In genomic region chr9:94826644-94827410, GRCh38 we compare ENCODE assay signal across 17 cellular contexts.
DNase-seq lines count a peak whose midpoint lies in the region; ATAC-seq and TF ChIP-seq lines count a peak whose summit lies in the region.
"Had no signal": no experiment of that assay in that cellular context is flagged by ENCODE, and none has a peak within 500 bp of the region (broad histone marks: within the 10 kb centered on the region; RNA-seq: fewer than 3 reads in every experiment).

No MANE protein-coding gene starts in this region.

- no peaks in the 10 kb centered on the region for H3K4me1 Mint-ChIP-seq in stimulated activated naive CD8-positive, alpha-beta T cell treated with anti-CD3 and anti-CD28 coated beads, Interleukin-15, amount 100 ng/mL, for 72 hours
- H3K4me1 Mint-ChIP-seq in glutamatergic neuron (ENCODE audit: low read depth, unreplicated experiment), result peaks cover 14% of the 10 kb centered on the region
- H3K4me1 Mint-ChIP-seq: B cell had no signal

- peaks cover 9 to 14% of the 10 kb centered on the region in 2 donors for H3K4me1 ChIP-seq in neuronal stem cell (ENCODE audit: control insufficient read depth in 2 of 2, insufficient read depth in 1 of 2, low read depth in 1 of 2, low read length in 2 of 2)
- H3K4me1 ChIP-seq: pancreas had no signal

- H3K27ac ChIP-seq in coronary artery (peak overlapping the region; percentile 73 to 80), neuronal stem cell (replicated peaks; ENCODE audit: low read length) (no peak overlapping the region)

- H2AK5ac ChIP-seq in neuronal stem cell (ENCODE audit: low read depth, low read length), result no peak overlapping the region

- H2AFZ ChIP-seq in neuronal stem cell (ENCODE audit: low read length), result no peak overlapping the region

- no peak overlapping the region for H2BK120ac ChIP-seq in neuronal stem cell (ENCODE audit: low read depth, low read length)

- H3K36me3 ChIP-seq in neuronal stem cell (replicated peaks in 1 of 2; ENCODE audit: control insufficient read depth in 2 of 2, insufficient read depth in 2 of 2, low read length in 2 of 2), result peaks cover 0 to 4% of the 10 kb centered on the region in 2 donors
- H3K36me3 ChIP-seq: pancreas had no signal

- no peak overlapping the region for H4K8ac ChIP-seq in neuronal stem cell (ENCODE audit: low read depth, low read length)

- H3K27me3 Mint-ChIP-seq in stimulated activated naive CD8-positive, alpha-beta T cell treated with anti-CD3 and anti-CD28 coated beads, Interleukin-15, amount 100 ng/mL, for 72 hours, result no peaks in the 10 kb centered on the region
- peaks cover 1% of the 10 kb centered on the region for H3K27me3 Mint-ChIP-seq in glutamatergic neuron (ENCODE audit: unreplicated experiment)
- H3K27me3 Mint-ChIP-seq: B cell, T-helper 17 cell had no signal

- WGBS in neuronal stem cell (ENCODE audit: extremely low coverage in 2 of 2, insufficient read length in 2 of 2, insufficient replicate concordance in 1 of 2), 2 donors, result no CpG with 5 or more reads among the region's 3 CpGs

- DNase-seq in stimulated activated naive CD8-positive, alpha-beta T cell treated with anti-CD3 and anti-CD28 coated beads, Interleukin-15, amount 100 ng/mL, for 72 hours, result peak in 1 of 2 donors; percentile 15
- DNase-seq in stimulated activated naive CD8-positive, alpha-beta T cell treated with anti-CD3 and anti-CD28 coated beads, Interleukin-15, Interleukin-2, amounts not matched to agents 100 U/mL and 50 U/mL, for 24 hours, result no peak
- DNase-seq in coronary artery (ENCODE audit: low spot score) (no peak), neuronal stem cell (ENCODE audit: low spot score) (no peak), glutamatergic neuron (no peak), foreskin melanocyte (no peak)
- no peak for DNase-seq in activated CD8-positive, alpha-beta memory T cell treated with anti-CD3 and anti-CD28 coated beads, Interleukin-2, amount 50 U/mL, for 4 hours
- DNase-seq: activated CD4-positive, alpha-beta T cell treated with anti-CD3 and anti-CD28 coated beads for 48 hours; EL; left ventricle myocardium superior; MM.1S; pancreas; RPMI8226; T-helper 17 cell had no signal

- no peak overlapping the region for H3K23ac ChIP-seq in neuronal stem cell (ENCODE audit: low read depth, low read length, poor library complexity)

- H2BK5ac ChIP-seq in neuronal stem cell (ENCODE audit: low read length), result no peak overlapping the region

- TF ChIP-seq CTCF in coronary artery (IDR thresholded peaks at IDR 0.05) (no peak), glutamatergic neuron (IDR thresholded peaks at IDR 0.05; ENCODE audit: partially characterized antibody, unreplicated experiment) (no peak)

- H3K18ac ChIP-seq in neuronal stem cell (ENCODE audit: low read length), result no peak overlapping the region

- H2BK12ac ChIP-seq in neuronal stem cell (ENCODE audit: low read length), result no peak overlapping the region

- no peak overlapping the region for H3K4ac ChIP-seq in neuronal stem cell (ENCODE audit: low read length)

- no peak overlapping the region for H3K4me3 Mint-ChIP-seq in stimulated activated naive CD8-positive, alpha-beta T cell treated with anti-CD3 and anti-CD28 coated beads, Interleukin-15, amount 100 ng/mL, for 72 hours
- no peak overlapping the region for H3K4me3 Mint-ChIP-seq in glutamatergic neuron (ENCODE audit: unreplicated experiment)
- H3K4me3 Mint-ChIP-seq: activated T-helper 1 cell treated with anti-CD3 and anti-CD28 coated beads, Interleukin-12 subunit alpha, Interleukin-12 subunit beta, Interleukin-2, Interleukin-4 antibody, amounts not matched to agents 30 ng/mL and 10 ng/mL and 1 ng/mL, durations not matched to agents 14 hours and 24 hours and 36 hours; B cell; T-helper 17 cell had no signal

- H3K27ac Mint-ChIP-seq in stimulated activated naive CD8-positive, alpha-beta T cell treated with anti-CD3 and anti-CD28 coated beads, Interleukin-15, amount 100 ng/mL, for 72 hours, result no peak overlapping the region
- H3K27ac Mint-ChIP-seq in glutamatergic neuron (ENCODE audit: unreplicated experiment), result no peak overlapping the region
- H3K27ac Mint-ChIP-seq: activated T-helper 1 cell treated with anti-CD3 and anti-CD28 coated beads, Interleukin-12 subunit alpha, Interleukin-12 subunit beta, Interleukin-2, Interleukin-4 antibody, amounts not matched to agents 30 ng/mL and 10 ng/mL and 1 ng/mL, durations not matched to agents 14 hours and 24 hours and 36 hours; B cell; T-helper 17 cell had no signal

- H3K27me3 ChIP-seq in neuronal stem cell (ENCODE audit: control insufficient read depth in 3 of 3, insufficient read depth in 3 of 3, low read depth in 1 of 3, low read length in 3 of 3), result no peaks in the 10 kb centered on the region
- H3K27me3 ChIP-seq: pancreas had no signal

- H3K9ac ChIP-seq in neuronal stem cell (ENCODE audit: low read depth, low read length, poor library complexity), result peak overlapping the region; percentile 22

- no peak overlapping the region for H4K91ac ChIP-seq in neuronal stem cell (ENCODE audit: low read depth, low read length, poor library complexity)

- H3K36me3 Mint-ChIP-seq in glutamatergic neuron (ENCODE audit: unreplicated experiment), result peaks cover 11% of the 10 kb centered on the region

- H3K4me3 ChIP-seq in coronary artery, result no peak overlapping the region
- no peak overlapping the region for H3K4me3 ChIP-seq in neuronal stem cell (ENCODE audit: low read length in 2 of 2)
- H3K4me3 ChIP-seq: pancreas had no signal

- H3K9me3 ChIP-seq in neuronal stem cell (replicated peaks in 1 of 2; ENCODE audit: control insufficient read depth in 2 of 2, insufficient read depth in 1 of 2, low read depth in 1 of 2, low read length in 2 of 2), result peaks cover 0 to 11% of the 10 kb centered on the region in 2 donors
- H3K9me3 ChIP-seq: pancreas had no signal

- no peak overlapping the region for H3K4me2 ChIP-seq in neuronal stem cell (ENCODE audit: insufficient read depth, low read length, poor library complexity, severe bottlenecking)

- no peaks in the 10 kb centered on the region for H3K79me1 ChIP-seq in neuronal stem cell (ENCODE audit: low read depth, low read length)

- no peak overlapping the region for H3K14ac ChIP-seq in neuronal stem cell (ENCODE audit: low read length)

- no peaks in the 10 kb centered on the region for H3K9me3 Mint-ChIP-seq in stimulated activated naive CD8-positive, alpha-beta T cell treated with anti-CD3 and anti-CD28 coated beads, Interleukin-15, amount 100 ng/mL, for 72 hours
- H3K9me3 Mint-ChIP-seq in glutamatergic neuron (ENCODE audit: unreplicated experiment), result no peaks in the 10 kb centered on the region
- H3K9me3 Mint-ChIP-seq: activated T-helper 1 cell treated with anti-CD3 and anti-CD28 coated beads, Interleukin-12 subunit alpha, Interleukin-12 subunit beta, Interleukin-2, Interleukin-4 antibody, amounts not matched to agents 30 ng/mL and 10 ng/mL and 1 ng/mL, durations not matched to agents 14 hours and 24 hours and 36 hours had no signal

- no peak overlapping the region for H2BK15ac ChIP-seq in neuronal stem cell (ENCODE audit: low read length)

- peak; percentile 71 for ATAC-seq in stimulated activated naive CD8-positive, alpha-beta T cell treated with anti-CD3 and anti-CD28 coated beads, Interleukin-15, amount 100 ng/mL, for 72 hours
- ATAC-seq in stimulated activated naive CD8-positive, alpha-beta T cell treated with anti-CD3 and anti-CD28 coated beads, Interleukin-15, Interleukin-2, amounts not matched to agents 100 U/mL and 50 U/mL, for 24 hours, result no peak
- no peak for ATAC-seq in HG02981 (IDR thresholded peaks at IDR 0.05; ENCODE audit: unreplicated experiment)
- ATAC-seq: T-helper 17 cell had no signal
